Comparison of ENCODE assay signal across 1 cellular context in genomic region chr6:33201935-33202334, GRCh38.
TF ChIP-seq lines count a peak whose summit lies in the region.

No MANE protein-coding gene starts in this region.

TF ChIP-seq in liver, 16 proteins besides CTCF, POLR2A, EP300 and RAD21 (continued from another document):
- no peak for TF ChIP-seq ATF3 (IDR thresholded peaks at IDR 0.05)
- no peak for TF ChIP-seq GABPA (IDR thresholded peaks at IDR 0.05 in 1 of 2, conservative IDR thresholded peaks at IDR 0.05 in 1 of 2)
